Comparison of ENCODE assay signal across 18 cellular contexts in genomic region chr9:80144856-80145255, GRCh38.
DNase-seq lines count a peak whose midpoint lies in the region; TF ChIP-seq lines count a peak whose summit lies in the region.
"Had no signal": no experiment of that assay in that cellular context is flagged by ENCODE, and none has a peak within 500 bp of the region (broad histone marks: within the 10 kb centered on the region; RNA-seq: fewer than 3 reads in every experiment).

No MANE protein-coding gene starts in this region.

- H3K27ac ChIP-seq in VCaP (peak overlapping the region; percentile 42), mesenchymal stem cell (ENCODE audit: low read length, poor library complexity, severe bottlenecking) (peak overlapping the region; percentile 90), smooth muscle cell (ENCODE audit: low read depth) (peak overlapping the region; percentile 20)
- no peak overlapping the region for H3K27ac ChIP-seq in effector memory CD4-positive, alpha-beta T cell (ENCODE audit: insufficient read depth, low read length, poor library complexity, severe bottlenecking)
- H3K27ac ChIP-seq: HL-60 had no signal

- TF ChIP-seq CTCF in VCaP (conservative IDR thresholded peaks at IDR 0.05) (no peak), smooth muscle cell (IDR thresholded peaks at IDR 0.05; ENCODE audit: borderline replicate concordance, insufficient read depth, poor library complexity, severe bottlenecking) (no peak)

- H3F3A ChIP-seq in smooth muscle cell (ENCODE audit: low read depth), result no peaks in the 10 kb centered on the region

- H4K8ac ChIP-seq in mesenchymal stem cell (ENCODE audit: low read length), result no peak overlapping the region

- H2AK5ac ChIP-seq in mesenchymal stem cell (ENCODE audit: low read length, severe bottlenecking), result no peak overlapping the region

- H3K4me3 ChIP-seq in mesenchymal stem cell (ENCODE audit: insufficient read depth in 1 of 2, low read depth in 1 of 2, low read length in 2 of 2) (no peak overlapping the region), smooth muscle cell (no peak overlapping the region)
- H3K4me3 ChIP-seq in effector memory CD4-positive, alpha-beta T cell (ENCODE audit: insufficient read depth, low read depth, low read length, poor library complexity, severe bottlenecking), result no peak overlapping the region
- H3K4me3 ChIP-seq: GM12878, HAP-1 had no signal

- H3K9ac ChIP-seq in mesenchymal stem cell (ENCODE audit: low read length), result no peak overlapping the region
- H3K9ac ChIP-seq in smooth muscle cell (ENCODE audit: low read depth), result no peak overlapping the region

- H3K4me2 ChIP-seq in mesenchymal stem cell (ENCODE audit: low read length, poor library complexity, severe bottlenecking) (no peak overlapping the region), smooth muscle cell (peak overlapping the region; percentile 13)

- H3K36me3 ChIP-seq in mesenchymal stem cell (ENCODE audit: control insufficient read depth in 1 of 2, insufficient read depth in 2 of 2, low read depth in 1 of 2, low read length in 2 of 2), result no peaks in the 10 kb centered on the region
- no peaks in the 10 kb centered on the region for H3K36me3 ChIP-seq in smooth muscle cell (ENCODE audit: low read depth)
- H3K36me3 ChIP-seq in effector memory CD4-positive, alpha-beta T cell (ENCODE audit: control insufficient read depth, insufficient read depth, low read length), result no peaks in the 10 kb centered on the region
- H3K36me3 ChIP-seq: BE2C, HAP-1 had no signal

- DNase-seq in HCEC 1CT (peak; percentile 1), mesenchymal stem cell (no peak), smooth muscle cell (lab: John Stamatoyannopoulos, UW; ENCODE audit: unreplicated experiment) (no peak), ecto neural progenitor cell (ENCODE audit: low spot score) (no peak), NCI-H69 (lab: John Stamatoyannopoulos, UW) (no peak), GF-D8 (lab: John Stamatoyannopoulos, UW) (no peak)
- DNase-seq in effector memory CD4-positive, alpha-beta T cell, result no peak
- DNase-seq: ACHN; BE2C; C1 segment of cervical spinal cord; CD4-positive, CD25-positive, alpha-beta regulatory T cell; CD8-positive, alpha-beta memory T cell; COR-L47; GOT3 had no signal

- H3K79me2 ChIP-seq in smooth muscle cell (ENCODE audit: low read depth), result no peaks in the 10 kb centered on the region

- H2BK120ac ChIP-seq in mesenchymal stem cell (ENCODE audit: low read depth, low read length), result no peak overlapping the region

- H3K14ac ChIP-seq in mesenchymal stem cell (ENCODE audit: low read length in 2 of 2), result no peak overlapping the region

- no CpG with 5 or more reads among the region's 2 CpGs for WGBS in mesenchymal stem cell
- WGBS in smooth muscle cell (ENCODE audit: low lambda C conversion rate), result 43% methylated on average over 2 of the region's 2 CpGs

- no peak overlapping the region for H3K23ac ChIP-seq in mesenchymal stem cell (ENCODE audit: low read length in 2 of 2)

- no peak overlapping the region for H4K91ac ChIP-seq in mesenchymal stem cell (ENCODE audit: low read length)

- H3K79me1 ChIP-seq in mesenchymal stem cell (replicated peaks; ENCODE audit: low read length, poor library complexity, severe bottlenecking), result no peaks in the 10 kb centered on the region

- H2AFZ ChIP-seq in mesenchymal stem cell (ENCODE audit: low read depth, low read length) (no peak overlapping the region), smooth muscle cell (ENCODE audit: low read depth) (no peak overlapping the region)

- H2BK12ac ChIP-seq in mesenchymal stem cell (ENCODE audit: low read length in 2 of 2), result no peak overlapping the region

- H3K27me3 ChIP-seq in mesenchymal stem cell (ENCODE audit: control insufficient read depth in 1 of 2, insufficient read depth in 1 of 2, low read length in 2 of 2) (no peaks in the 10 kb centered on the region), smooth muscle cell (ENCODE audit: low read depth) (no peaks in the 10 kb centered on the region)
- no peaks in the 10 kb centered on the region for H3K27me3 ChIP-seq in effector memory CD4-positive, alpha-beta T cell (replicated peaks; ENCODE audit: control insufficient read depth, insufficient read depth, low read length, poor library complexity, severe bottlenecking)
- H3K27me3 ChIP-seq: BE2C had no signal

- no peak overlapping the region for H3K18ac ChIP-seq in mesenchymal stem cell (ENCODE audit: low read depth in 1 of 2, low read length in 2 of 2)

- H3K4ac ChIP-seq in mesenchymal stem cell (ENCODE audit: low read depth in 1 of 2, low read length in 2 of 2), result no peak overlapping the region

- H4K20me1 ChIP-seq in smooth muscle cell (ENCODE audit: low read depth), result no peaks in the 10 kb centered on the region

- peaks cover 10% of the 10 kb centered on the region for H3K4me1 ChIP-seq in mesenchymal stem cell (ENCODE audit: control insufficient read depth, insufficient read depth, low read depth, low read length)
- H3K4me1 ChIP-seq in smooth muscle cell (ENCODE audit: low read depth), result peaks cover 7% of the 10 kb centered on the region
- H3K4me1 ChIP-seq in effector memory CD4-positive, alpha-beta T cell (ENCODE audit: control insufficient read depth, insufficient read depth, low read length, poor library complexity, severe bottlenecking), result no peaks in the 10 kb centered on the region
- H3K4me1 ChIP-seq: BE2C, HAP-1 had no signal

- no peak overlapping the region for H2BK15ac ChIP-seq in mesenchymal stem cell (ENCODE audit: low read depth, poor library complexity, severe bottlenecking)

- peaks cover 3% of the 10 kb centered on the region for H3K9me3 ChIP-seq in mesenchymal stem cell (ENCODE audit: control insufficient read depth, low read length)
- no peaks in the 10 kb centered on the region for H3K9me3 ChIP-seq in smooth muscle cell (replicated peaks; ENCODE audit: low read depth)
- no peaks in the 10 kb centered on the region for H3K9me3 ChIP-seq in effector memory CD4-positive, alpha-beta T cell (ENCODE audit: control insufficient read depth, low read length)
- H3K9me3 ChIP-seq: BE2C, HAP-1 had no signal

- no peak overlapping the region for H2BK5ac ChIP-seq in mesenchymal stem cell (ENCODE audit: low read depth, low read length, poor library complexity, severe bottlenecking)
